ENCODE assay signal across 18 cellular contexts in the genomic region with DNA sequence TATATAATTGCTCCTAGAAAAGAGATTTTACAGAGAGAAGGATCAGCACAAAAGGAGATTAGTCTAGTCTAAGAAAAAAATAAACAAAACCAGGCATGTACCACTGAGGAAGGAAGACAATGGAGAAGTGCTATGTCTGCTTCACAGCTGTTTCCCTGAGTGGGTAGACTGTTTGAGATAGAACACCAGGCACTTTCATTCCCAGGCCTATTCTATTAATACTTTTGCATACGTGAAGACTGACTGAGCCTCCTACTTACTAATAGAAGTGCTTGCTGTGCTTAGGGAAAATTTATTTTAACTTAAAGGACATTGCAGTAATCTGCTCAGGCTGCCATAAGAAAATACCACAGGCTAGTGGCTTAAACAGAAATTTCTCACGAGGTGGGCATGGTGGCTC. TPM values are rescaled to one million over a fixed set of nuclear protein-coding genes. Genes with fewer than 3 reads are reported as not detected.
DNase-seq lines count a peak whose midpoint lies in the region; ATAC-seq and TF ChIP-seq lines count a peak whose summit lies in the region.
"Had no signal": no experiment of that assay in that cellular context is flagged by ENCODE, and none has a peak within 500 bp of the region (broad histone marks: within the 10 kb centered on the region; RNA-seq: fewer than 3 reads in every experiment).

No MANE protein-coding gene starts in this region.

- 0 to 54% methylated on average over 1 to 2 of the region's 2 CpGs for WGBS in gastroesophageal sphincter (ENCODE audit: low coverage in 1 of 2), 2 donors

- peak overlapping the region; percentile 1 for H3K27ac ChIP-seq in CD4-positive, alpha-beta T cell (ENCODE audit: low read depth, low read length)
- no peak overlapping the region for H3K27ac ChIP-seq in gastroesophageal sphincter
- H3K27ac ChIP-seq: 22Rv1, esophagus muscularis mucosa, thyroid gland had no signal

- TF ChIP-seq CTCF in CD4-positive, alpha-beta T cell (IDR thresholded peaks at IDR 0.05) = no peak
- no peak for TF ChIP-seq CTCF in GM10266 (IDR thresholded peaks at IDR 0.05; ENCODE audit: control insufficient read depth, insufficient read depth, low read depth, missing control alignments)
- no peak for TF ChIP-seq CTCF in gastroesophageal sphincter (IDR thresholded peaks at IDR 0.05)

- peaks cover 31% of the 10 kb centered on the region for H3K9me3 Mint-ChIP-seq in T-helper 1 cell treated with Interleukin-12 subunit alpha and Interleukin-12 subunit beta and Interleukin-4 antibody, amounts not matched to agents 30 μg/mL and 1 μg/mL, for 36 hours
- H3K9me3 Mint-ChIP-seq in CD4-positive, alpha-beta T cell = peaks cover 18% of the 10 kb centered on the region
- H3K9me3 Mint-ChIP-seq in activated CD8-positive, alpha-beta T cell treated with anti-CD3 and anti-CD28 coated beads, Interleukin-2, amount 10 ng/mL, durations not matched to agents 7 days and 5 days (ENCODE audit: insufficient read depth) = peaks cover 26% of the 10 kb centered on the region
- peaks cover 24% of the 10 kb centered on the region for H3K9me3 Mint-ChIP-seq in memory B cell

- POLR2A ChIA-PET in CD4-positive, alpha-beta T cell (lab: Charles Lee) = no interaction called here
- POLR2A ChIA-PET in activated CD8-positive, alpha-beta T cell treated with anti-CD3 and anti-CD28 coated beads, Interleukin-2, amount 10 ng/mL, durations not matched to agents 7 days and 5 days (lab: Charles Lee) = interaction anchor here (0.6 kb wide), 1 partner anchor 281 kb away, joined by 3 read pairs; no protein-coding TSS in a partner anchor

- H3K4me1 ChIP-seq in gastroesophageal sphincter = peaks cover 0 to 7% (median 0%) of the 10 kb centered on the region in 3 donors
- H3K4me1 ChIP-seq: thyroid gland had no signal

- peak overlapping the region; percentile 82 for H3K27ac Mint-ChIP-seq in T-helper 1 cell treated with Interleukin-12 subunit alpha and Interleukin-12 subunit beta and Interleukin-4 antibody, amounts not matched to agents 30 μg/mL and 1 μg/mL, for 36 hours
- no peak overlapping the region for H3K27ac Mint-ChIP-seq in CD4-positive, alpha-beta T cell
- peak overlapping the region; percentile 84 for H3K27ac Mint-ChIP-seq in activated CD8-positive, alpha-beta T cell treated with anti-CD3 and anti-CD28 coated beads, Interleukin-2, amount 10 ng/mL, durations not matched to agents 7 days and 5 days
- peak overlapping the region; percentile 50 for H3K27ac Mint-ChIP-seq in memory B cell
- H3K27ac Mint-ChIP-seq: brain had no signal

- H3K36me3 ChIP-seq in gastroesophageal sphincter = no peaks in the 10 kb centered on the region
- H3K36me3 ChIP-seq: esophagus muscularis mucosa, thyroid gland had no signal

- peaks cover 4% of the 10 kb centered on the region for H3K27me3 Mint-ChIP-seq in T-helper 1 cell treated with Interleukin-12 subunit alpha and Interleukin-12 subunit beta and Interleukin-4 antibody, amounts not matched to agents 30 μg/mL and 1 μg/mL, for 36 hours (ENCODE audit: low read depth)
- H3K27me3 Mint-ChIP-seq in CD4-positive, alpha-beta T cell = no peaks in the 10 kb centered on the region
- H3K27me3 Mint-ChIP-seq in activated CD8-positive, alpha-beta T cell treated with anti-CD3 and anti-CD28 coated beads, Interleukin-2, amount 10 ng/mL, durations not matched to agents 7 days and 5 days (ENCODE audit: low read depth) = no peaks in the 10 kb centered on the region
- no peaks in the 10 kb centered on the region for H3K27me3 Mint-ChIP-seq in memory B cell

- intact Hi-C loops in CD4-positive, alpha-beta T cell (cut with DNase I, micrococcal nuclease) = no loop called here

- H3K9me3 ChIP-seq in CD4-positive, alpha-beta T cell (ENCODE audit: control insufficient read depth, low read length) = peaks cover 10% of the 10 kb centered on the region
- H3K9me3 ChIP-seq in gastroesophageal sphincter = peaks cover 0 to 28% (median 0%) of the 10 kb centered on the region in 3 donors
- H3K9me3 ChIP-seq: thyroid gland had no signal

- DNase-seq in T-helper 1 cell = no peak
- no peak for DNase-seq in CD4-positive, alpha-beta T cell
- no peak for DNase-seq in activated CD8-positive, alpha-beta T cell treated with anti-CD3 and anti-CD28 coated beads, Interleukin-2, amount 10 ng/mL, durations not matched to agents 7 days and 5 days
- DNase-seq in memory B cell (ENCODE audit: low spot score in 2 of 2) = no peak
- no peak for DNase-seq in GM10266 (ENCODE audit: extremely low spot score)
- DNase-seq: activated CD4-positive, alpha-beta T cell treated with anti-CD3 and anti-CD28 coated beads for 1 hour; HCEC 1CT; NCI-H1694; NCI-H748 treated with DMSO at 0.1 percent for 48 hours; stimulated activated naive CD4-positive, alpha-beta T cell; thyroid gland had no signal

- H3K4me3 Mint-ChIP-seq in T-helper 1 cell treated with Interleukin-12 subunit alpha and Interleukin-12 subunit beta and Interleukin-4 antibody, amounts not matched to agents 30 μg/mL and 1 μg/mL, for 36 hours = peak overlapping the region; percentile 65
- H3K4me3 Mint-ChIP-seq in CD4-positive, alpha-beta T cell = no peak overlapping the region
- H3K4me3 Mint-ChIP-seq in activated CD8-positive, alpha-beta T cell treated with anti-CD3 and anti-CD28 coated beads, Interleukin-2, amount 10 ng/mL, durations not matched to agents 7 days and 5 days = peak overlapping the region; percentile 65
- H3K4me3 Mint-ChIP-seq in memory B cell = no peak overlapping the region
- H3K4me3 Mint-ChIP-seq: brain had no signal

- ATAC-seq in CD4-positive, alpha-beta T cell (ENCODE audit: poor library complexity) = no peak
- peak; percentile 18 for ATAC-seq in activated CD8-positive, alpha-beta T cell treated with anti-CD3 and anti-CD28 coated beads, Interleukin-2, amount 10 ng/mL, durations not matched to agents 7 days and 5 days
- ATAC-seq in memory B cell (ENCODE audit: low read depth) (no peak), HG03139 (IDR thresholded peaks at IDR 0.05; ENCODE audit: unreplicated experiment) (no peak), gastroesophageal sphincter (no peak)

- no peak for TF ChIP-seq EP300 in gastroesophageal sphincter (IDR thresholded peaks at IDR 0.05)

- CTCF ChIA-PET in CD4-positive, alpha-beta T cell (lab: Charles Lee) = no interaction called here
- CTCF ChIA-PET in activated CD8-positive, alpha-beta T cell treated with anti-CD3 and anti-CD28 coated beads, Interleukin-2, amount 10 ng/mL, durations not matched to agents 7 days and 5 days (lab: Charles Lee) = interaction anchor here (1.1 kb wide), 1 partner anchor 33 kb away, joined by 3 read pairs; a partner anchor contains a TSS

- TF ChIP-seq POLR2A in gastroesophageal sphincter (IDR thresholded peaks at IDR 0.05) = no peak

- no peaks in the 10 kb centered on the region for H3K27me3 ChIP-seq in CD4-positive, alpha-beta T cell (ENCODE audit: control insufficient read depth, insufficient read depth, low read length)
- H3K27me3 ChIP-seq in gastroesophageal sphincter = no peaks in the 10 kb centered on the region
- H3K27me3 ChIP-seq: esophagus muscularis mucosa, thyroid gland had no signal

- peaks cover 24% of the 10 kb centered on the region for H3K4me1 Mint-ChIP-seq in T-helper 1 cell treated with Interleukin-12 subunit alpha and Interleukin-12 subunit beta and Interleukin-4 antibody, amounts not matched to agents 30 μg/mL and 1 μg/mL, for 36 hours (ENCODE audit: low read depth)
- H3K4me1 Mint-ChIP-seq in CD4-positive, alpha-beta T cell (ENCODE audit: low read depth) = peaks cover 12% of the 10 kb centered on the region
- peaks cover 27% of the 10 kb centered on the region for H3K4me1 Mint-ChIP-seq in activated CD8-positive, alpha-beta T cell treated with anti-CD3 and anti-CD28 coated beads, Interleukin-2, amount 10 ng/mL, durations not matched to agents 7 days and 5 days (ENCODE audit: low read depth)
- H3K4me1 Mint-ChIP-seq in memory B cell = peaks cover 3% of the 10 kb centered on the region

- H3K36me3 Mint-ChIP-seq in T-helper 1 cell treated with Interleukin-12 subunit alpha and Interleukin-12 subunit beta and Interleukin-4 antibody, amounts not matched to agents 30 μg/mL and 1 μg/mL, for 36 hours (ENCODE audit: low read depth) = peaks cover 41% of the 10 kb centered on the region
- H3K36me3 Mint-ChIP-seq in CD4-positive, alpha-beta T cell (ENCODE audit: low read depth) = peaks cover 29% of the 10 kb centered on the region
- H3K36me3 Mint-ChIP-seq in activated CD8-positive, alpha-beta T cell treated with anti-CD3 and anti-CD28 coated beads, Interleukin-2, amount 10 ng/mL, durations not matched to agents 7 days and 5 days (ENCODE audit: low read depth) = peaks cover 60% of the 10 kb centered on the region
- H3K36me3 Mint-ChIP-seq in memory B cell = peaks cover 13% of the 10 kb centered on the region

- H3K4me3 ChIP-seq in gastroesophageal sphincter = no peak overlapping the region
- H3K4me3 ChIP-seq: esophagus muscularis mucosa, lung, thyroid gland had no signal

RNA-seq across cellular contexts. Expression of a gene that starts 33.2 kb away (rescaled TPM):
- total RNA-seq in CD4-positive, alpha-beta T cell = 1 to 10 TPM; 6.5 to 7.6 TPM
- 10 to 100 TPM; 84.0 to 90.8 TPM for total RNA-seq in activated CD8-positive, alpha-beta T cell treated with anti-CD3 and anti-CD28 coated beads, Interleukin-2, amount 10 ng/mL, durations not matched to agents 7 days and 5 days
- total RNA-seq in gastroesophageal sphincter = 1 to 10 TPM; 3.1 to 7.8 (median 5.4) TPM

RNA-seq across cellular contexts. Expression of a gene that starts 45.0 kb away (rescaled TPM):
- 1 to 10 TPM; 3.9 to 4.6 TPM for total RNA-seq in CD4-positive, alpha-beta T cell
- total RNA-seq in activated CD8-positive, alpha-beta T cell treated with anti-CD3 and anti-CD28 coated beads, Interleukin-2, amount 10 ng/mL, durations not matched to agents 7 days and 5 days = 10 to 100 TPM; 72.4 to 74.5 TPM
- 1 to 10 TPM; 1.8 to 7.0 (median 5.7) TPM for total RNA-seq in gastroesophageal sphincter

Comparison
In these comparisons a context has a peak if more than half of its experiments do, and no peak if none do; other contexts are left out.
1. H3K4me3 Mint-ChIP-seq: peak in T-helper 1 cell treated with Interleukin-12 subunit alpha and Interleukin-12 subunit beta and Interleukin-4 antibody, amounts not matched to agents 30 μg/mL and 1 μg/mL, for 36 hours (single experiment) and activated CD8-positive, alpha-beta T cell treated with anti-CD3 and anti-CD28 coated beads, Interleukin-2, amount 10 ng/mL, durations not matched to agents 7 days and 5 days (single experiment); none in CD4-positive, alpha-beta T cell (single experiment) and memory B cell (single experiment).
2. RNA of a gene that starts 33.2 kb away (total RNA-seq): 84.0 to 90.8 TPM in activated CD8-positive, alpha-beta T cell treated with anti-CD3 and anti-CD28 coated beads, Interleukin-2, amount 10 ng/mL, durations not matched to agents 7 days and 5 days; 6.5 to 7.6 TPM in CD4-positive, alpha-beta T cell and 3.1 to 7.8 TPM in gastroesophageal sphincter; every median in the first group is over 4 times any median in the second.
3. RNA of a gene that starts 45.0 kb away (total RNA-seq): 72.4 to 74.5 TPM in activated CD8-positive, alpha-beta T cell treated with anti-CD3 and anti-CD28 coated beads, Interleukin-2, amount 10 ng/mL, durations not matched to agents 7 days and 5 days; 1.8 to 7.0 TPM in gastroesophageal sphincter and 3.9 to 4.6 TPM in CD4-positive, alpha-beta T cell; every median in the first group is over 4 times any median in the second.